8 cellular contexts compared by ENCODE assay signal in the genomic region with DNA sequence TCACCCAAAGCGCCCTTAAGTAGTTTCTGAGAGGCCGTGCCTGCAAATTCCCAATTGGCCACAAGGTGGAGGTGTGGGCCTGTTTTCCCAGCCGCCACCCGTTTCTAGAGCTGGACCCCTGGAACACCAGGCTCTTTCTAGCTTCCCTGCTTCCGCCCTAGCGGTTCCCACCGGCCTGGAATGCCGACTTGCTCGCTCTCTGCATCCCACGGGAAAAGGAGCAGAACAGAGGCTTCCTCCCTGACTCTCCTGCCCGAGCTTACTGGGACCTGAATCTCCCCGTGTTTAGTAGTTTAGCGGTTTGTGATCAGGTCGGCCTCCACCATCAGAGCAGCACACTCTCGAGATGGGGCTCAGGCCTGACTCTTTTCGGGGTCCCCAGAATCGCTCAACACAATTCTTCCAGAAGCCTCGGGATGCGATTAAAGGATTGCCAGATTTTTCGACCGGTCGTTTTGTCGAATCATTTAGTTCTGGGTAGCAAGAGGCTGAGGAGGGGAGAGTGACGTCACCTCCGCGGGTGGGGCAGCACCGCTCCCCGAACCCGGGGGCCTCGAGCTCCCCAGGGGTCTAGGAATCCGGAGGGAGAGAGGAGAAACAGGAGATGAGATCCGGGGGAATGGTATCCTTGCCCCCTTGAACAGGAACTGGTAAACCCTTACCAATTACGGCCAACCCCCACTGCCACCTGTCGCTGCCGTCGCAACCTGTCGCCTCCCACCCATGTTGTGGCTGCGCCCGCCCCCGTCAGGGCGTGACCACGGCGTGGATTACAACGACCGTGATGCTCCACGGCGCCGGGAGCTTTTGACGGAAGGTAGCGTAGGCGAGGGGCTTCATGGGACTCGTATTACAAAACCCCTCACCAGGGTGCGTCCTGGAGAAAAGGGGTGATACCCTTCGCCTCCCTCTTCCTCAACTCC. TPM values are rescaled to one million over a fixed set of nuclear protein-coding genes. Genes with fewer than 3 reads are reported as not detected.
DNase-seq lines count a peak whose midpoint lies in the region; ATAC-seq and TF ChIP-seq lines count a peak whose summit lies in the region.

No MANE protein-coding gene starts in this region.

- peak overlapping the region; percentile 92 to 94 for H3K27ac Mint-ChIP-seq in natural killer cell treated with Interleukin-12 subunit alpha and Interleukin-12 subunit beta and Interleukin-15 and Interleukin-18, amount 100 ng/mL, for 72 hours

- peaks cover 0 to 2% of the 10 kb centered on the region in 2 donors for H3K27me3 Mint-ChIP-seq in natural killer cell treated with Interleukin-12 subunit alpha and Interleukin-12 subunit beta and Interleukin-15 and Interleukin-18, amount 100 ng/mL, for 72 hours

- DNase-seq in NCI-H1436 (lab: John Stamatoyannopoulos, UW) (peak; percentile 76), NCI-H1436 treated with DMSO at 0.1 percent for 48 hours (lab: John Stamatoyannopoulos, UW) (no peak), NOMO-1 treated with dmso at 0.1 percent for 144 hours (lab: John Stamatoyannopoulos, UW; ENCODE audit: unreplicated experiment) (peak; percentile 70), activated T-cell treated with anti-CD3 and anti-CD28 coated beads for 24 hours (ENCODE audit: low read depth) (peak; percentile 78), erythroblast (lab: John Stamatoyannopoulos, UW) (peak; percentile 57 to 76)
- peak; percentile 92 for DNase-seq in natural killer cell treated with Interleukin-12 subunit alpha and Interleukin-12 subunit beta and Interleukin-15 and Interleukin-18, amount 100 ng/mL, for 72 hours (ENCODE audit: low spot score)
- peak; percentile 79 to 96 (median 84) for DNase-seq in stimulated activated naive CD4-positive, alpha-beta T cell (lab: John Stamatoyannopoulos, UW)

- peak; percentile 52 for ATAC-seq in HG03442 (IDR thresholded peaks at IDR 0.05; ENCODE audit: unreplicated experiment)
- peak; percentile 86 to 93 for ATAC-seq in natural killer cell treated with Interleukin-12 subunit alpha and Interleukin-12 subunit beta and Interleukin-15 and Interleukin-18, amount 100 ng/mL, for 72 hours

- H3K4me1 Mint-ChIP-seq in natural killer cell treated with Interleukin-12 subunit alpha and Interleukin-12 subunit beta and Interleukin-15 and Interleukin-18, amount 100 ng/mL, for 72 hours (ENCODE audit: low read depth in 2 of 2), result peaks cover 44 to 47% of the 10 kb centered on the region in 2 donors

- H3K36me3 Mint-ChIP-seq in natural killer cell treated with Interleukin-12 subunit alpha and Interleukin-12 subunit beta and Interleukin-15 and Interleukin-18, amount 100 ng/mL, for 72 hours, result peaks cover 9% of the 10 kb centered on the region

- peak; percentile 32 for TF ChIP-seq POLR2A in erythroblast (IDR thresholded peaks at IDR 0.05; ENCODE audit: low read length)

- H3K4me3 Mint-ChIP-seq in natural killer cell treated with Interleukin-12 subunit alpha and Interleukin-12 subunit beta and Interleukin-15 and Interleukin-18, amount 100 ng/mL, for 72 hours, result peak overlapping the region; percentile 92

- H3K9me3 Mint-ChIP-seq in natural killer cell treated with Interleukin-12 subunit alpha and Interleukin-12 subunit beta and Interleukin-15 and Interleukin-18, amount 100 ng/mL, for 72 hours, result no peaks in the 10 kb centered on the region

RNA-seq across cellular contexts. Expression of gene NAPSA, which starts 8.0 kb away (rescaled TPM):
- 10 to 100 TPM in 1 of 2 donors, 1 to 10 TPM in 1; 2.4 to 12.4 TPM for total RNA-seq in natural killer cell treated with Interleukin-12 subunit alpha and Interleukin-12 subunit beta and Interleukin-15 and Interleukin-18, amount 100 ng/mL, for 72 hours

RNA-seq across cellular contexts. Expression of gene NR1H2, which starts 18.8 kb away (rescaled TPM):
- 10 to 100 TPM; 84.5 to 91.9 TPM for total RNA-seq in natural killer cell treated with Interleukin-12 subunit alpha and Interleukin-12 subunit beta and Interleukin-15 and Interleukin-18, amount 100 ng/mL, for 72 hours

RNA-seq across cellular contexts. Expression of gene POLD1, which starts 26.7 kb away (rescaled TPM):
- 100 to 1,000 TPM in 1 of 2 donors, 10 to 100 TPM in 1; 80.0 to 246 TPM for total RNA-seq in natural killer cell treated with Interleukin-12 subunit alpha and Interleukin-12 subunit beta and Interleukin-15 and Interleukin-18, amount 100 ng/mL, for 72 hours

RNA-seq across cellular contexts. Expression of gene KCNC3, which starts 28.3 kb away (rescaled TPM):
- total RNA-seq in natural killer cell treated with Interleukin-12 subunit alpha and Interleukin-12 subunit beta and Interleukin-15 and Interleukin-18, amount 100 ng/mL, for 72 hours, result 10 to 100 TPM in 1 of 2 donors, 1 to 10 TPM in 1; 1.9 to 25.8 TPM
